Comparison of ENCODE assay signal across 9 cellular contexts in the genomic region with DNA sequence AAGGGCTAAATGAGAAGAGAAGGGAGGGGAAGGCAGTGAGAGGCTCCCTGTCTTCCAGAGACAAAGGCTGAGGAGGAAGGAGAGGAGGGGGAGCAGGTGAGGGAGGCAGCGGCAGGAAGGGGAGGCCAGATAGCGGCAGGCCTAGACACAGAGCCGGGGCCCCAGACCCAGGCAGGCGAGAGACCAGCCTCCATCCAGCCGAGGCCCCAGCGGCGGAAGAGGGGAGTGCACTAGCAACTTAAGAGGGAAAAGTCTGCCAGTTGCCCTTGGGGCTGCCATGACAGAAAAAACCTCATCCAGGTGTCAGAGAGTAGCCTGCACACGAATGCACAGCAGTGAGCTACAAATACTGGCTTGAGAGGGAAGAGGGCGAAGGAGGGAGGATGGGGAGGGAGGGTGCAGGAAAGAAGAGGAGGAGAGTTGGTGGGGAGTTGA. TPM values are rescaled to one million over a fixed set of nuclear protein-coding genes. Genes with fewer than 3 reads are reported as not detected.
DNase-seq lines count a peak whose midpoint lies in the region; ATAC-seq and TF ChIP-seq lines count a peak whose summit lies in the region.
"Had no signal": no experiment of that assay in that cellular context is flagged by ENCODE, and none has a peak within 500 bp of the region (broad histone marks: within the 10 kb centered on the region; RNA-seq: fewer than 3 reads in every experiment).

No MANE protein-coding gene starts in this region.

- no peaks in the 10 kb centered on the region for H3K27me3 ChIP-seq in testis

- no peaks in the 10 kb centered on the region for H3K9me3 Mint-ChIP-seq in activated CD8-positive, alpha-beta memory T cell treated with anti-CD3 and anti-CD28 coated beads, Interleukin-2, amount 10 ng/mL, durations not matched to agents 7 days and 5 days (ENCODE audit: low read depth)
- H3K9me3 Mint-ChIP-seq: stimulated activated naive CD8-positive, alpha-beta T cell treated with anti-CD3 and anti-CD28 coated beads, Interleukin-15, Interleukin-2, amounts not matched to agents 100 ng/mL and 50 ng/mL, for 24 hours had no signal

- H3K4me1 ChIP-seq in testis: peaks cover 68% of the 10 kb centered on the region

- H3K27ac ChIP-seq in C4-2B: peak overlapping the region; percentile 4; the same call in 1 of the 2 replicates
- H3K27ac ChIP-seq in testis: peak overlapping the region; percentile 38 to 65

- no peak for TF ChIP-seq CTCF in C4-2B (conservative IDR thresholded peaks at IDR 0.05)
- peak in 2 of 3 experiments; percentile 8 to 25 for TF ChIP-seq CTCF in testis (IDR thresholded peaks at IDR 0.05)

- 41 to 52% methylated on average over 8 to 9 of the region's 9 CpGs for WGBS in testis, 2 donors

- no peak overlapping the region for H3K27ac Mint-ChIP-seq in activated CD8-positive, alpha-beta memory T cell treated with anti-CD3 and anti-CD28 coated beads, Interleukin-2, amount 10 ng/mL, durations not matched to agents 7 days and 5 days
- H3K27ac Mint-ChIP-seq: stimulated activated naive CD8-positive, alpha-beta T cell treated with anti-CD3 and anti-CD28 coated beads, Interleukin-15, Interleukin-2, amounts not matched to agents 100 ng/mL and 50 ng/mL, for 24 hours had no signal

- no peak for TF ChIP-seq POLR2A in testis (IDR thresholded peaks at IDR 0.05)

- H3K36me3 Mint-ChIP-seq in activated CD8-positive, alpha-beta memory T cell treated with anti-CD3 and anti-CD28 coated beads, Interleukin-2, amount 10 ng/mL, durations not matched to agents 7 days and 5 days: no peaks in the 10 kb centered on the region

- H3K36me3 ChIP-seq in testis (ENCODE audit: low read depth, missing control alignments): no peaks in the 10 kb centered on the region

- CTCF ChIA-PET in activated CD8-positive, alpha-beta memory T cell treated with anti-CD3 and anti-CD28 coated beads, Interleukin-2, amount 10 ng/mL, durations not matched to agents 7 days and 5 days (lab: Charles Lee): no interaction called here

- peak; percentile 72 for ATAC-seq in activated CD8-positive, alpha-beta memory T cell treated with anti-CD3 and anti-CD28 coated beads, Interleukin-2, amount 10 ng/mL, durations not matched to agents 7 days and 5 days
- ATAC-seq in HG03354 (IDR thresholded peaks at IDR 0.05; ENCODE audit: poor library complexity, severe bottlenecking, unreplicated experiment): no peak

- H3K27me3 Mint-ChIP-seq in activated CD8-positive, alpha-beta memory T cell treated with anti-CD3 and anti-CD28 coated beads, Interleukin-2, amount 10 ng/mL, durations not matched to agents 7 days and 5 days: peaks cover 11% of the 10 kb centered on the region
- H3K27me3 Mint-ChIP-seq: stimulated activated naive CD8-positive, alpha-beta T cell treated with anti-CD3 and anti-CD28 coated beads, Interleukin-15, Interleukin-2, amounts not matched to agents 100 ng/mL and 50 ng/mL, for 24 hours had no signal

- peak; percentile 86 for DNase-seq in Jurkat, Clone E6-1 (ENCODE audit: low read depth, low spot score)
- DNase-seq in activated CD8-positive, alpha-beta memory T cell treated with anti-CD3 and anti-CD28 coated beads, Interleukin-2, amount 10 ng/mL, durations not matched to agents 7 days and 5 days: no peak
- DNase-seq in islet precursor cell (peak; percentile 90), testis (no peak), AG20443 (ENCODE audit: low spot score) (no peak), NCI-H2029 treated with DMSO at 0.1 percent for 48 hours (lab: John Stamatoyannopoulos, UW) (no peak)

- no peak overlapping the region for H3K4me3 ChIP-seq in Jurkat, Clone E6-1 (ENCODE audit: low read length)
- H3K4me3 ChIP-seq in testis: no peak overlapping the region

- intact Hi-C loops in testis (cut with DNase I; ENCODE audit: low total_unique reads): no loop called here

- no peaks in the 10 kb centered on the region for H3K4me1 Mint-ChIP-seq in activated CD8-positive, alpha-beta memory T cell treated with anti-CD3 and anti-CD28 coated beads, Interleukin-2, amount 10 ng/mL, durations not matched to agents 7 days and 5 days

- H3K4me3 Mint-ChIP-seq in activated CD8-positive, alpha-beta memory T cell treated with anti-CD3 and anti-CD28 coated beads, Interleukin-2, amount 10 ng/mL, durations not matched to agents 7 days and 5 days: no peak overlapping the region
- H3K4me3 Mint-ChIP-seq: stimulated activated naive CD8-positive, alpha-beta T cell treated with anti-CD3 and anti-CD28 coated beads, Interleukin-15, Interleukin-2, amounts not matched to agents 100 ng/mL and 50 ng/mL, for 24 hours had no signal

- no peaks in the 10 kb centered on the region for H3K9me3 ChIP-seq in testis

RNA-seq across cellular contexts. Expression of a gene that starts 46.7 kb away (rescaled TPM):
- polyA plus RNA-seq in Jurkat, Clone E6-1 (2012; ENCODE audit: insufficient read depth, insufficient read length): 13.2 TPM
- total RNA-seq in activated CD8-positive, alpha-beta memory T cell treated with anti-CD3 and anti-CD28 coated beads, Interleukin-2, amount 10 ng/mL, durations not matched to agents 7 days and 5 days: 1 to 10 TPM in 1 of 2 experiments, under 1 TPM in 1; 0.42 to 2.0 TPM
- total RNA-seq in testis: 10 to 100 TPM in 1 of 2 donors, 1 to 10 TPM in 1; 6.9 to 24.6 TPM
- polyA plus RNA-seq in testis (ENCODE audit: insufficient read depth, low read depth, low replicate concordance): 36.9 TPM

Comparison
In these comparisons a context has a peak if more than half of its experiments do, and no peak if none do; other contexts are left out.
1. DNase-seq: peak in Jurkat, Clone E6-1 (single experiment) and islet precursor cell (single experiment); none in activated CD8-positive, alpha-beta memory T cell treated with anti-CD3 and anti-CD28 coated beads, Interleukin-2, amount 10 ng/mL, durations not matched to agents 7 days and 5 days (single experiment), testis (single experiment), AG20443 (single experiment) and NCI-H2029 treated with DMSO at 0.1 percent for 48 hours (single experiment).